In genomic region chr14:52412426-52412825, GRCh38 we compare ENCODE assay signal across 8 cellular contexts.
"Had no signal": no experiment of that assay in that cellular context is flagged by ENCODE, and none has a peak within 500 bp of the region (broad histone marks: within the 10 kb centered on the region; RNA-seq: fewer than 3 reads in every experiment).

No MANE protein-coding gene starts in this region.

- DNase-seq: activated gamma-delta T cell; dermis blood vessel endothelial cell; effector memory CD8-positive, alpha-beta T cell; islet precursor cell; stimulated activated CD4-positive, alpha-beta T cell treated with anti-CD3 and anti-CD28 coated beads, Interleukin-12 subunit alpha, Interleukin-12 subunit beta, amount 100 ng/mL, for 4 hours; thyroid gland had no signal

- H3K9me3 Mint-ChIP-seq: effector memory CD8-positive, alpha-beta T cell; stimulated activated effector memory CD8-positive, alpha-beta T cell treated with anti-CD3 and anti-CD28 coated beads, Interleukin-12 subunit alpha, Interleukin-12 subunit beta, amount 100 ng/mL, for 72 hours had no signal

- H3K27me3 Mint-ChIP-seq: effector memory CD8-positive, alpha-beta T cell had no signal

- H3K4me3 Mint-ChIP-seq: effector memory CD8-positive, alpha-beta T cell; stimulated activated effector memory CD8-positive, alpha-beta T cell treated with anti-CD3 and anti-CD28 coated beads, Interleukin-12 subunit alpha, Interleukin-12 subunit beta, amount 100 ng/mL, for 72 hours had no signal

- H3K27ac Mint-ChIP-seq: effector memory CD8-positive, alpha-beta T cell; stimulated activated effector memory CD8-positive, alpha-beta T cell treated with anti-CD3 and anti-CD28 coated beads, Interleukin-12 subunit alpha, Interleukin-12 subunit beta, amount 100 ng/mL, for 72 hours had no signal

- ATAC-seq: effector memory CD8-positive, alpha-beta T cell; left lobe of liver; stimulated activated effector memory CD8-positive, alpha-beta T cell treated with anti-CD3 and anti-CD28 coated beads, Interleukin-12 subunit alpha, Interleukin-12 subunit beta, amount 100 ng/mL, for 72 hours had no signal
